ENCODE assay signal across 2 cellular contexts in genomic region chr17:48589831-48590602, GRCh38.
TF ChIP-seq lines count a peak whose summit lies in the region.

Gene HOXB3, minus strand, starts transcription at chr17:48590241. Its CDS starts 37,767 bp downstream, at chr17:48552474.

TF ChIP-seq in SK-N-SH, 30 proteins besides CTCF, POLR2A, EP300 and RAD21 (continued from another document):
- no peak for TF ChIP-seq REST (IDR thresholded peaks at IDR 0.05; ENCODE audit: low read depth, low read length)
- TF ChIP-seq MEF2A (IDR thresholded peaks at IDR 0.05; ENCODE audit: borderline replicate concordance, low read depth): no peak
- no peak for TF ChIP-seq POLR2AphosphoS5 (IDR thresholded peaks at IDR 0.05; ENCODE audit: low read depth, low read length)
- TF ChIP-seq RCOR1 (IDR thresholded peaks at IDR 0.05; ENCODE audit: low read length): no peak
- no peak for TF ChIP-seq TAF1 (IDR thresholded peaks at IDR 0.05; ENCODE audit: borderline replicate concordance, low read depth, low read length)
- TF ChIP-seq USF2 (IDR thresholded peaks at IDR 0.05; ENCODE audit: borderline replicate concordance, low read depth, low read length): no peak
- TF ChIP-seq IRF3 (IDR thresholded peaks at IDR 0.05; ENCODE audit: low read depth, low read length): no peak
- TF ChIP-seq JUND (IDR thresholded peaks at IDR 0.05): no peak
- no peak for TF ChIP-seq RFX5 (IDR thresholded peaks at IDR 0.05; ENCODE audit: low read length)
TF ChIP-seq in SK-N-SH: peak in this region for 0.

TF ChIP-seq in SK-N-SH treated with all-trans-retinoic acid at 6 μM for 48 hours, 23 proteins besides CTCF, POLR2A, EP300 and RAD21 (continued from another document):
- TF ChIP-seq TSHZ2 (CRISPR knock-in tag; IDR thresholded peaks at IDR 0.05) (no peak), GLIS3 (CRISPR knock-in tag; IDR thresholded peaks at IDR 0.05) (no peak), ARNTL (CRISPR knock-in tag; IDR thresholded peaks at IDR 0.05; ENCODE audit: borderline replicate concordance, low read depth) (no peak)
